In the genomic region with DNA sequence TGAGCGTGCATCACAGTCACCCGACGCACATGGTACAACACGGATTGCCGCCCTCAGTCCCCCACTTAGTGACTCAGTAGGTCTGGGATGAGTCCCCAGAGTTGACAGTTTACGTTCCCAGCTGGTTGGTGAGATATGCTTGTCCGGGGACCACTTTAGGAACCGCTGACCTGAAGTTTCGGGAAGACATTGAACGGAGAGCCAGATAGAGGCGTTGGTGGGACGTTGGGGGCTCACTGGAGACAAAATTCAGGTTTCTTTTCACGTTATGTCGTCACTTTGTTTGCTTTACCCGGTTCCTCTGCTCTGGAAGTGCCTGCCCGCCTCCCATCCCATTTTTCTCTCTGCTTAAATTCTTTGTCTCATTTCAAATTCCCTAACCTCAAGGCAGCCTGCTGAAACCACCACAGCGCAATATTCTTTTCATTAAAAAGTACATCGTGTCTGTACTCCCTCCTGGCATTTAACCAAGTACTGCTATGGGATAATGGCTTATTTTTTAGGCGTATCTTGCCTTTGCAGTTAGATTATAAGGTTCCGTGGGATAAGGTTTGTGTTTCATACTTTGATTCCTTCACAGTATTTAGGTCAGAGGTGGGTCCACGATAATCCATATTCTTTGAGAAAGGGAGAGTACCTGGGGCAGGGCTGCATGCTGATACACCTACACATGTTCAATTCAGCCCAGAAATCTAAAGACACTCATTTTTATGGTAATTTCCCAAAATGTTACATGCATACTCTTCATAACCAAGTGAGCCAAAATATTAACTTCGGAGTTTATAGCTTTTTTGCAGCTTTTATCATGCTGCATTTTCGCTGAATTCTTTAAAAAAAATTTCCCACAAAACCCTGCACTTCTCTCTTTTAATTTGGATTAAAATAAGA, we compare ENCODE assay signal across 8 cellular contexts. TPM values are rescaled to one million over a fixed set of nuclear protein-coding genes. Genes with fewer than 3 reads are reported as not detected.
DNase-seq lines count a peak whose midpoint lies in the region; TF ChIP-seq lines count a peak whose summit lies in the region.

No MANE protein-coding gene starts in this region.

- TF ChIP-seq CTCF in kidney epithelial cell (IDR thresholded peaks at IDR 0.05; ENCODE audit: insufficient read depth, low read length, poor library complexity, severe bottlenecking) = no peak

- in situ Hi-C loops in ACHN (cut with HindIII; ENCODE audit: low pct_ligation_motif_present, low pct_unique_long_range_greater_than_20kb, low sequenced_read_pairs) = no loop called here

- H3K36me3 ChIP-seq in kidney epithelial cell (ENCODE audit: control insufficient read depth, insufficient read depth, low read length) = no peaks in the 10 kb centered on the region
- H3K36me3 ChIP-seq in thymus (ENCODE audit: control insufficient read depth, insufficient read depth) = peaks cover 12% of the 10 kb centered on the region

- H3K9me3 ChIP-seq in thymus (ENCODE audit: control insufficient read depth) = no peaks in the 10 kb centered on the region

- DNase-seq in stimulated activated CD4-positive, alpha-beta T cell treated with anti-CD3 and anti-CD28 coated beads, Interleukin-15, amount 100 ng/mL, for 48 hours (ENCODE audit: low read depth in 2 of 2) = peak; percentile 44 to 48
- no peak for DNase-seq in stimulated activated CD4-positive, alpha-beta T cell treated with anti-CD3 and anti-CD28 coated beads, Interleukin-4, amount 100 ng/mL, for 1 hour
- DNase-seq in activated naive CD8-positive, alpha-beta T cell treated with anti-CD3 and anti-CD28 coated beads, Interleukin-2, amount 50 U/mL, for 16 hours (ENCODE audit: low read depth, low spot score) = peak; percentile 17
- no peak for DNase-seq in kidney epithelial cell (ENCODE audit: low read depth)
- DNase-seq in SIG-M5 treated with dmso at 0.1 percent for 504 hours (lab: John Stamatoyannopoulos, UW; ENCODE audit: unreplicated experiment) = no peak
- DNase-seq in GM19240 (ENCODE audit: insufficient read length, low spot score) = no peak
- no peak for DNase-seq in ACHN

- H3K4me3 ChIP-seq in kidney epithelial cell (ENCODE audit: low read depth, low read length) (peak overlapping the region; percentile 81), thymus (ENCODE audit: low read length) (peak overlapping the region; percentile 61)

- WGBS in thymus = 16% methylated on average over 23 of the region's 23 CpGs

- no peak overlapping the region for H3K27ac ChIP-seq in thymus (ENCODE audit: low read depth)

- H3K27me3 ChIP-seq in kidney epithelial cell (ENCODE audit: control insufficient read depth, insufficient read depth, low read length) (no peaks in the 10 kb centered on the region), thymus (ENCODE audit: control insufficient read depth, insufficient read depth) (no peaks in the 10 kb centered on the region)

- peaks cover 9% of the 10 kb centered on the region for H3K4me1 ChIP-seq in thymus (ENCODE audit: control insufficient read depth, insufficient read depth, low read length)

RNA-seq across cellular contexts. Expression of a gene that starts 0.9 kb away (rescaled TPM):
- 5.9 and 7.8 TPM in 2 replicates for total RNA-seq in kidney epithelial cell
- polyA plus RNA-seq in thymus = 2.2 TPM

RNA-seq across cellular contexts. Expression of a gene that starts 10.9 kb away (rescaled TPM):
- total RNA-seq in kidney epithelial cell = 988 and 1,140 TPM in 2 replicates
- polyA plus RNA-seq in thymus = 3,064 TPM

Comparison
In these comparisons a context has a peak if more than half of its experiments do, and no peak if none do; other contexts are left out.
1. DNase-seq: peak in stimulated activated CD4-positive, alpha-beta T cell treated with anti-CD3 and anti-CD28 coated beads, Interleukin-15, amount 100 ng/mL, for 48 hours (2 of 2) and activated naive CD8-positive, alpha-beta T cell treated with anti-CD3 and anti-CD28 coated beads, Interleukin-2, amount 50 U/mL, for 16 hours (single experiment); none in stimulated activated CD4-positive, alpha-beta T cell treated with anti-CD3 and anti-CD28 coated beads, Interleukin-4, amount 100 ng/mL, for 1 hour (single experiment), kidney epithelial cell (single experiment), SIG-M5 treated with dmso at 0.1 percent for 504 hours (single experiment), GM19240 (single experiment) and ACHN (single experiment).